ENCODE assay signal across 8 cellular contexts in genomic region chr10:24360286-24361127, GRCh38.
DNase-seq lines count a peak whose midpoint lies in the region; ATAC-seq and TF ChIP-seq lines count a peak whose summit lies in the region.

No MANE protein-coding gene starts in this region.

- H3K27ac ChIP-seq in psoas muscle, result peak overlapping the region; percentile 23

- peak; percentile 53 to 65 for DNase-seq in activated T-cell treated with anti-CD3 and anti-CD28 coated beads, Interleukin-2, amount 50 U/mL, for 48 hours
- DNase-seq in activated T-cell treated with anti-CD3 and anti-CD28 coated beads for 4 hours (no peak), NCI-H1694 (lab: John Stamatoyannopoulos, UW) (peak; percentile 63), glutamatergic neuron (peak; percentile 79), psoas muscle (peak; percentile 76 to 84)
- DNase-seq in activated T-cell treated with anti-CD3 and anti-CD28 coated beads, Interleukin-2, amount 50 U/mL, for 72 hours, result peak; percentile 35 to 36
- no peak for DNase-seq in activated CD4-positive, CD25-positive, alpha-beta regulatory T cell treated with anti-CD3 and anti-CD28 coated beads, Interleukin-2, amount 50 U/mL, for 72 hours

- H3K9me3 ChIP-seq in psoas muscle, result no peaks in the 10 kb centered on the region

- ATAC-seq in HG02588 (IDR thresholded peaks at IDR 0.05; ENCODE audit: unreplicated experiment), result peak; percentile 82
- ATAC-seq in activated T-cell treated with anti-CD3 and anti-CD28 coated beads, Interleukin-2, amount 50 U/mL, for 72 hours (replicated peaks in 1 of 2), result no peak
- ATAC-seq in psoas muscle, result peak; percentile 83 to 86 (median 84)

- intact Hi-C loops in psoas muscle (cut with DNase I), result loop anchor here (5.0 to 10.0 kb wide), 4 partner anchors 118 to 368 kb away; no protein-coding TSS in a partner anchor

- no peak overlapping the region for H3K4me3 ChIP-seq in psoas muscle

- no peaks in the 10 kb centered on the region for H3K9me3 Mint-ChIP-seq in activated T-cell treated with anti-CD3 and anti-CD28 coated beads, Interleukin-2, amount 50 U/mL, for 72 hours
- no peaks in the 10 kb centered on the region for H3K9me3 Mint-ChIP-seq in glutamatergic neuron (ENCODE audit: unreplicated experiment)

- WGBS in psoas muscle, 3 donors, result 22 to 35% (median 22%) methylated on average over 12 of the region's 12 CpGs

- H3K4me1 ChIP-seq in psoas muscle, result peaks cover 32% of the 10 kb centered on the region

- H3K4me1 Mint-ChIP-seq in activated T-cell treated with anti-CD3 and anti-CD28 coated beads, Interleukin-2, amount 50 U/mL, for 72 hours (ENCODE audit: low read depth), result no peaks in the 10 kb centered on the region
- H3K4me1 Mint-ChIP-seq in glutamatergic neuron (ENCODE audit: low read depth, unreplicated experiment), result no peaks in the 10 kb centered on the region

- peaks cover 7% of the 10 kb centered on the region for H3K27me3 Mint-ChIP-seq in activated T-cell treated with anti-CD3 and anti-CD28 coated beads, Interleukin-2, amount 50 U/mL, for 72 hours (ENCODE audit: low read depth)
- no peaks in the 10 kb centered on the region for H3K27me3 Mint-ChIP-seq in glutamatergic neuron (ENCODE audit: unreplicated experiment)

- no peak overlapping the region for H3K4me3 Mint-ChIP-seq in activated T-cell treated with anti-CD3 and anti-CD28 coated beads, Interleukin-2, amount 50 U/mL, for 72 hours
- no peak overlapping the region for H3K4me3 Mint-ChIP-seq in glutamatergic neuron (ENCODE audit: unreplicated experiment)

- no peaks in the 10 kb centered on the region for H3K27me3 ChIP-seq in psoas muscle (ENCODE audit: insufficient read depth in 3 of 3, low read length in 2 of 3)

- peak; percentile 77 for TF ChIP-seq CTCF in glutamatergic neuron (IDR thresholded peaks at IDR 0.05; ENCODE audit: partially characterized antibody, unreplicated experiment)
- peak; percentile 81 for TF ChIP-seq CTCF in psoas muscle (IDR thresholded peaks at IDR 0.05)

- no peaks in the 10 kb centered on the region for H3K36me3 ChIP-seq in psoas muscle (ENCODE audit: insufficient read depth in 1 of 2, low read depth in 1 of 2)

- no peak overlapping the region for H3K27ac Mint-ChIP-seq in activated T-cell treated with anti-CD3 and anti-CD28 coated beads, Interleukin-2, amount 50 U/mL, for 72 hours
- peak overlapping the region; percentile 54 for H3K27ac Mint-ChIP-seq in glutamatergic neuron (ENCODE audit: unreplicated experiment)

- no peaks in the 10 kb centered on the region for H3K36me3 Mint-ChIP-seq in activated T-cell treated with anti-CD3 and anti-CD28 coated beads, Interleukin-2, amount 50 U/mL, for 72 hours (ENCODE audit: insufficient read depth in 2 of 2)
- H3K36me3 Mint-ChIP-seq in glutamatergic neuron (ENCODE audit: unreplicated experiment), result no peaks in the 10 kb centered on the region

Comparison
In these comparisons a context has a peak if more than half of its experiments do, and no peak if none do; other contexts are left out.
1. DNase-seq: peak in activated T-cell treated with anti-CD3 and anti-CD28 coated beads, Interleukin-2, amount 50 U/mL, for 48 hours (2 of 2), NCI-H1694 (single experiment), activated T-cell treated with anti-CD3 and anti-CD28 coated beads, Interleukin-2, amount 50 U/mL, for 72 hours (2 of 2), glutamatergic neuron (single experiment) and psoas muscle (2 of 2); none in activated T-cell treated with anti-CD3 and anti-CD28 coated beads for 4 hours (single experiment) and activated CD4-positive, CD25-positive, alpha-beta regulatory T cell treated with anti-CD3 and anti-CD28 coated beads, Interleukin-2, amount 50 U/mL, for 72 hours (single experiment).
2. ATAC-seq: peak in HG02588 (single experiment) and psoas muscle (4 of 4); none in activated T-cell treated with anti-CD3 and anti-CD28 coated beads, Interleukin-2, amount 50 U/mL, for 72 hours (0 of 2).